In the genomic region with DNA sequence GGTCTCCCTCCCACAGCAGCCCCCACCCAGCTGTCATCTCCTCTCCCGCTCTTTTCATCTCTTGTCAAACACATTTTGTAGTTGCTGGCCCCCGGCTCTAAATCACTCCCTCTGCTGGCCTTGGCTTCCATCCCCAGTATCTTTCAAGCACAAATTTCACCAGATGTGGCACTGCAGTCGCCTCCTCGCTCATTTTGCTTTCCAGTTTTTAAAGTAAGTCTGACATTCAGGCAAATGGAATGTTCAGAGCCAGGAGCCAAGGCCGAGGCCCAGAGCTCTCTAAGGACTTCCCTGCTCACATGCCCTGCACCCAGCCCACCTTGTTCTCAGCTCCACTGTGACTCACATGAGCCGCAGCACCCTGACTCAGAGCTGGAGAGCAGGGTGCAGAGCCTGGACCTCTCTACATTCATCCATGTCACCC, we compare ENCODE assay signal across 9 cellular contexts.
A peak's percentile ranks its signal among the peaks of the same experiment; 100 is the strongest.
DNase-seq lines count a peak whose midpoint lies in the region; ATAC-seq and TF ChIP-seq lines count a peak whose summit lies in the region.
"Had no signal": no experiment of that assay in that cellular context is flagged by ENCODE, and none has a peak within 500 bp of the region (broad histone marks: within the 10 kb centered on the region; RNA-seq: fewer than 3 reads in every experiment).

No MANE protein-coding gene starts in this region.

- CTCF ChIA-PET in AG04449 (lab: Yijun Ruan, JAX) (interaction anchor here (1.0 to 1.5 kb wide), 3 partner anchors 10 to 254 kb away, joined by 3 read pairs; a partner anchor contains a TSS), MCF 10A (lab: Yijun Ruan, JAX) (interaction anchor here (0.7 to 1.9 kb wide), 10 partner anchors 8 to 1857 kb away, joined by 3 to 7 read pairs (median 4); no protein-coding TSS in a partner anchor)

- H3K27ac Mint-ChIP-seq in HFFc6, result peak overlapping the region; percentile 39
- H3K27ac Mint-ChIP-seq in MCF 10A (ENCODE audit: low read depth, unreplicated experiment), result peak overlapping the region; percentile 21

- POLR2A ChIA-PET in AG04449 (lab: Yijun Ruan, JAX) (no interaction called here), MCF 10A (lab: Yijun Ruan, JAX) (no interaction called here)

- DNase-seq in AG04449 (ENCODE audit: low read depth, low spot score), result peak; percentile 33
- peak; percentile 79 for DNase-seq in HFFc6
- peak; percentile 84 for DNase-seq in MCF 10A (ENCODE audit: unreplicated experiment)
- DNase-seq in kidney glomerular epithelial cell (lab: John Stamatoyannopoulos, UW), result peak; percentile 93
- no peak for DNase-seq in NCI-H187 treated with DMSO at 0.1 percent for 48 hours (lab: John Stamatoyannopoulos, UW)
- no peak for DNase-seq in hippocampal formation (lab: John Stamatoyannopoulos, UW)
- DNase-seq in NCI-H1092 treated with DMSO at 0.1 percent for 48 hours (lab: John Stamatoyannopoulos, UW), result no peak
- DNase-seq: naive B cell had no signal

- ATAC-seq in GM18870 (IDR thresholded peaks at IDR 0.05; ENCODE audit: unreplicated experiment), result no peak

- intact Hi-C loops in MCF 10A (cut with micrococcal nuclease), result no loop called here

- H3K36me3 Mint-ChIP-seq in HFFc6 (ENCODE audit: low read depth) (no peaks in the 10 kb centered on the region), MCF 10A (ENCODE audit: insufficient read depth, unreplicated experiment) (no peaks in the 10 kb centered on the region)
- H3K36me3 Mint-ChIP-seq: naive B cell had no signal

- H3K9me3 Mint-ChIP-seq in HFFc6, result no peaks in the 10 kb centered on the region
- H3K9me3 Mint-ChIP-seq in MCF 10A (ENCODE audit: unreplicated experiment), result no peaks in the 10 kb centered on the region
- H3K9me3 Mint-ChIP-seq: naive B cell had no signal

- H3K4me1 Mint-ChIP-seq in HFFc6 (ENCODE audit: low read depth), result peaks cover 15% of the 10 kb centered on the region
- peaks cover 16% of the 10 kb centered on the region for H3K4me1 Mint-ChIP-seq in MCF 10A (ENCODE audit: insufficient read depth, unreplicated experiment)
- H3K4me1 Mint-ChIP-seq: naive B cell had no signal

- peaks cover 7% of the 10 kb centered on the region; the same call in 1 of the 2 replicates for H3K27me3 Mint-ChIP-seq in HFFc6 (ENCODE audit: insufficient read depth)
- no peaks in the 10 kb centered on the region for H3K27me3 Mint-ChIP-seq in MCF 10A (ENCODE audit: insufficient read depth, unreplicated experiment)
- H3K27me3 Mint-ChIP-seq: naive B cell had no signal

- TF ChIP-seq CTCF in AG04449 (IDR thresholded peaks at IDR 0.05; ENCODE audit: insufficient read depth, low read length, missing control alignments) (peak; percentile 21), HFFc6 (IDR thresholded peaks at IDR 0.05) (peak; percentile 61), MCF 10A (IDR thresholded peaks at IDR 0.05; ENCODE audit: unreplicated experiment) (peak; percentile 20)

- H3K4me3 Mint-ChIP-seq in HFFc6, result no peak overlapping the region
- H3K4me3 Mint-ChIP-seq in MCF 10A (ENCODE audit: unreplicated experiment), result no peak overlapping the region
- H3K4me3 Mint-ChIP-seq: naive B cell had no signal

- no TSS peak for BruUV-seq in MCF 10A (replicated peaks; lab: Mats Ljungman, UMichigan)

- H3K4me3 ChIP-seq in AG04449 (ENCODE audit: low read depth, low read length), result no peak overlapping the region

Comparison
In these comparisons a context has a peak if more than half of its experiments do, and no peak if none do; other contexts are left out.
1. DNase-seq: peak in AG04449 (single experiment), HFFc6 (single experiment), MCF 10A (single experiment) and kidney glomerular epithelial cell (single experiment); none in NCI-H187 treated with DMSO at 0.1 percent for 48 hours (single experiment), hippocampal formation (0 of 2) and NCI-H1092 treated with DMSO at 0.1 percent for 48 hours (single experiment).
2. Peak in every context shown above with its lines, with median percentiles within 50 percentile points of each other: CTCF ChIP-seq.